In genomic region chr11:66347425-66348276, GRCh38 we compare ENCODE assay signal across 8 cellular contexts. TPM values are rescaled to one million over a fixed set of nuclear protein-coding genes. Genes with fewer than 3 reads are reported as not detected.
A peak's percentile ranks its signal among the peaks of the same experiment; 100 is the strongest.
DNase-seq lines count a peak whose midpoint lies in the region; ATAC-seq, FAIRE-seq and TF ChIP-seq lines count a peak whose summit lies in the region.

B4GAT1 (minus strand) TSS chr11:66347629; CDS start chr11:66347545, 84 bp downstream.

- TF ChIP-seq EP300 in HepG2 (IDR thresholded peaks at IDR 0.05; ENCODE audit: low read depth in 2 of 2, low read length in 2 of 2) (no peak), HepG2 (CRISPR knock-in tag; IDR thresholded peaks at IDR 0.05; ENCODE audit: borderline replicate concordance) (no peak)

- H3K4me3 ChIP-seq in GM12864 (ENCODE audit: low read depth, low read length) (peak within 1 kb of the TSS; percentile 95), HepG2 (replicated peaks in 1 of 3; ENCODE audit: insufficient read depth in 1 of 3, low read depth in 2 of 3, low read length in 3 of 3) (peak within 1 kb of the TSS; percentile 80 to 93 (median 90))

- BruUV-seq in HepG2 (replicated peaks; lab: Mats Ljungman, UMichigan), result no TSS peak

- in situ Hi-C loops in HepG2 (cut with HindIII; ENCODE audit: extremely low pct_ligation_motif_present, low pct_unique_long_range_greater_than_20kb), result no loop called here

- peak within 1 kb of the TSS; percentile 86 for H3K27ac ChIP-seq in HepG2 (ENCODE audit: extremely low read length, insufficient read depth, low read length)

- intact Hi-C loops in HepG2 (cut with micrococcal nuclease; ENCODE audit: unreplicated experiment), result no loop called here

- TF ChIP-seq POLR2A in HepG2 (IDR thresholded peaks at IDR 0.05; ENCODE audit: insufficient read depth in 1 of 2, low read depth in 2 of 2, low read length in 2 of 2), result peak; percentile 54 to 65; a peak in 3 of 4 replicates

- peak within 1 kb of the TSS; percentile 95 for H3K4me2 ChIP-seq in HepG2 (ENCODE audit: low read depth, low read length)

- peaks cover 54% of the 10 kb centered on the region for H3K79me2 ChIP-seq in HepG2 (ENCODE audit: insufficient read depth, low read length)

- H3K4me1 ChIP-seq in HepG2 (ENCODE audit: insufficient read depth, low read length), result peaks cover 78% of the 10 kb centered on the region

- CTCF ChIA-PET in HepG2 (lab: Yijun Ruan, JAX; ENCODE audit: low intra/inter-chr PET ratio, low total read pairs), result no interaction called here

- H3K9me3 ChIP-seq in HepG2 (ENCODE audit: low read length), result no peaks in the 10 kb centered on the region

- peak; percentile 19; the same call in 1 of the 2 replicates for TF ChIP-seq RAD21 in HepG2 (CRISPR knock-in tag; IDR thresholded peaks at IDR 0.05)

- POLR2A ChIA-PET in HepG2 (lab: Yijun Ruan, JAX), result interaction anchor here (0.7 to 2.3 kb wide), 10 partner anchors 11 to 80 kb away, joined by 3 to 27 read pairs (median 4); partner anchors contain the start of genes CD248, RAB1B, RIN1 and YIF1A

- TF ChIP-seq CTCF in GM12864 (IDR thresholded peaks at IDR 0.05; ENCODE audit: low read depth, low read length, missing control alignments) (no peak), HepG2 (CRISPR knock-in tag; IDR thresholded peaks at IDR 0.05) (no peak)

- peak; percentile 42 for ATAC-seq in HG03432 (IDR thresholded peaks at IDR 0.05; ENCODE audit: unreplicated experiment)
- ATAC-seq in HepG2, result peak; percentile 43
- ATAC-seq in GM18873 (IDR thresholded peaks at IDR 0.05; ENCODE audit: low FRiP score, unreplicated experiment), result no peak

- DNase-seq in GM12864 (ENCODE audit: low read depth) (peak; percentile 86), NCI-H526 treated with DMSO at 0.1 percent for 48 hours (lab: John Stamatoyannopoulos, UW) (peak; percentile 90), dermis blood vessel endothelial cell (peak; percentile 95), HepG2 (ENCODE audit: low spot score) (peak; percentile 68)
- DNase-seq in activated CD4-positive, alpha-beta T cell treated with anti-CD3 and anti-CD28 coated beads, Interleukin-2, amount 50 U/mL, for 48 hours, result peak; percentile 90 to 92
- DNase-seq in stimulated activated CD4-positive, alpha-beta T cell treated with anti-CD3 and anti-CD28 coated beads, Interleukin-2, amount 100 ng/mL, for 24 hours, result peak; percentile 87 to 90

- 0% methylated on average over 16 of the region's 101 CpGs for WGBS in HepG2 (ENCODE audit: low lambda C conversion rate)

- H2AFZ ChIP-seq in HepG2 (ENCODE audit: low read length), result no peak within 1 kb of the TSS

- H3K27me3 ChIP-seq in HepG2 (ENCODE audit: control insufficient read depth in 1 of 2, insufficient read depth in 2 of 2, low read length in 2 of 2), result no peaks in the 10 kb centered on the region; a peak in 1 of 5 replicates

- no peaks in the 10 kb centered on the region for H4K20me1 ChIP-seq in HepG2 (ENCODE audit: insufficient read depth, low read length)

- no peak for FAIRE-seq in HepG2 (lab: Jason Lieb, UNC)

- H3K36me3 ChIP-seq in HepG2 (replicated peaks in 1 of 2; ENCODE audit: control insufficient read depth in 1 of 2, insufficient read depth in 2 of 2, low read length in 2 of 2), result no peaks in the 10 kb centered on the region

- H3K9ac ChIP-seq in HepG2 (ENCODE audit: insufficient read depth, low read depth, low read length), result peak within 1 kb of the TSS; percentile 94

TF ChIP-seq in HepG2, 621 proteins besides CTCF, POLR2A, EP300 and RAD21 (continues in another document):
- TF ChIP-seq KDM4B (CRISPR knock-in tag; IDR thresholded peaks at IDR 0.05) (0 out of 2 replicates have a peak, but pooled peaks have one; percentile 70), ISL2 (CRISPR knock-in tag; IDR thresholded peaks at IDR 0.05) (0 out of 2 replicates have a peak, but pooled peaks have one; percentile 22), FOXC1 (CRISPR knock-in tag; IDR thresholded peaks at IDR 0.05; ENCODE audit: borderline replicate concordance) (peak; percentile 77; the same call in 1 of the 2 replicates), RFXANK (CRISPR knock-in tag; IDR thresholded peaks at IDR 0.05) (0 out of 2 replicates have a peak, but pooled peaks have one; percentile 23), ZSCAN25 (CRISPR knock-in tag; IDR thresholded peaks at IDR 0.05) (0 out of 2 replicates have a peak, but pooled peaks have one; percentile 20), BORCS8-MEF2B (CRISPR knock-in tag; IDR thresholded peaks at IDR 0.05) (0 out of 2 replicates have a peak, but pooled peaks have one; percentile 40), JUND (CRISPR knock-in tag; IDR thresholded peaks at IDR 0.05) (0 out of 2 replicates have a peak, but pooled peaks have one; percentile 27), NRL (CRISPR knock-in tag; IDR thresholded peaks at IDR 0.05; ENCODE audit: borderline replicate concordance) (0 out of 2 replicates have a peak, but pooled peaks have one; percentile 26), ZNF138 (CRISPR knock-in tag; IDR thresholded peaks at IDR 0.05; ENCODE audit: low read depth) (no peak; the same call in 1 of the 2 replicates), RBM39 (IDR thresholded peaks at IDR 0.05; ENCODE audit: low read depth, low read length, poor library complexity, severe bottlenecking) (no peak), ZNF331 (CRISPR knock-in tag; IDR thresholded peaks at IDR 0.05) (peak; percentile 21; the same call in 1 of the 2 replicates), RCOR2 (CRISPR knock-in tag; IDR thresholded peaks at IDR 0.05) (peak; percentile 58; the same call in 1 of the 2 replicates), NFRKB (IDR thresholded peaks at IDR 0.05) (no peak), STAT5B (CRISPR knock-in tag; IDR thresholded peaks at IDR 0.05) (no peak), HOXD1 (CRISPR knock-in tag; IDR thresholded peaks at IDR 0.05) (no peak), ZBTB20 (CRISPR knock-in tag; IDR thresholded peaks at IDR 0.05; ENCODE audit: borderline replicate concordance, low read depth) (peak; percentile 84), KLF16 (CRISPR knock-in tag; IDR thresholded peaks at IDR 0.05) (peak in 1 of 2 experiments; percentile 85; a peak in 2 of 4 replicates), TOPORS (CRISPR knock-in tag; IDR thresholded peaks at IDR 0.05) (peak; percentile 32; the same call in 1 of the 2 replicates), ZMYM3 (CRISPR knock-in tag; IDR thresholded peaks at IDR 0.05) (peak; percentile 68)

RNA-seq across cellular contexts. Expression of gene B4GAT1, which starts in this region (rescaled TPM):
- total RNA-seq in dermis blood vessel endothelial cell (25.8 and 28.1 TPM in 2 replicates), HepG2 (2016; rRNA removed; fragmentation: Illumina TruSeq; extraction: Trizol) (44.9 and 109 TPM in 2 replicates)
- total RNA-seq in HepG2 (2016; cell fraction: cytosol; rRNA removed; fragmentation: Illumina TruSeq; extraction: Trizol; ENCODE audit: low read depth), result 15.0 and 17.3 TPM in 2 replicates
- 41.0 and 117 TPM in 2 replicates for total RNA-seq in HepG2 (2016; cell fraction: insoluble cytoplasmic fraction; rRNA removed; fragmentation: Illumina TruSeq; extraction: Trizol)
- total RNA-seq in HepG2 (2016; cell fraction: membrane; rRNA removed; fragmentation: Illumina TruSeq; extraction: Trizol), result 35.2 and 38.9 TPM in 2 replicates
- 80.6 and 90.0 TPM in 2 replicates for total RNA-seq in HepG2 (2016; cell fraction: nucleus; rRNA removed; fragmentation: Illumina TruSeq; extraction: Trizol)
- 40.4 and 47.8 TPM in 2 replicates for polyA plus RNA-seq in HepG2 (2011; rRNA removed)
- 35.5 and 44.1 TPM in 2 replicates for polyA plus RNA-seq in HepG2 (2011; cell fraction: cytosol; rRNA removed)
- polyA plus RNA-seq in HepG2 (2011; cell fraction: nucleus; rRNA removed), result 29.5 and 32.3 TPM in 2 replicates
- 64.9 and 76.3 TPM in 2 replicates for polyA plus RNA-seq in HepG2 (2012)
- 13.3 and 16.5 TPM in 2 replicates for polyA plus RNA-seq in HepG2 (2016; cell fraction: cytosol; fragmentation: Illumina TruSeq; extraction: Trizol; ENCODE audit: low read depth)
- polyA plus RNA-seq in HepG2 (2016; cell fraction: insoluble cytoplasmic fraction; fragmentation: Illumina TruSeq; extraction: Trizol; ENCODE audit: low read depth), result 40.4 and 42.0 TPM in 2 replicates
- polyA plus RNA-seq in HepG2 (2016; cell fraction: membrane; fragmentation: Illumina TruSeq; extraction: Trizol; ENCODE audit: low read depth), result 25.2 and 28.0 TPM in 2 replicates
- 122 and 134 TPM in 2 replicates for polyA plus RNA-seq in HepG2 (2016; cell fraction: nucleus; fragmentation: Illumina TruSeq; extraction: Trizol; ENCODE audit: insufficient read depth, low read depth)
- 4.0 and 58.3 TPM in 2 replicates for polyA minus RNA-seq in HepG2 (2011; rRNA and poly(A)+ RNA removed; ENCODE audit: low replicate concordance)
- polyA minus RNA-seq in HepG2 (2011; cell fraction: cytosol; rRNA and poly(A)+ RNA removed), result 26.4 and 32.5 TPM in 2 replicates
- 7.3 and 8.3 TPM in 2 replicates for polyA minus RNA-seq in HepG2 (2011; cell fraction: nucleus; rRNA and poly(A)+ RNA removed)
